In genomic region chr20:13262302-13262650, GRCh38 we compare ENCODE assay signal across 3 cellular contexts.
TF ChIP-seq lines count a peak whose summit lies in the region.

No MANE protein-coding gene starts in this region.

TF ChIP-seq in SK-N-SH, 30 proteins besides CTCF, POLR2A, EP300 and RAD21:
- TF ChIP-seq FOXJ3 (CRISPR knock-in tag; IDR thresholded peaks at IDR 0.05) (no peak), EZH2phosphoT487 (IDR thresholded peaks at IDR 0.05; ENCODE audit: borderline replicate concordance, low read depth) (no peak), MXI1 (IDR thresholded peaks at IDR 0.05; ENCODE audit: low read depth, low read length) (no peak), NFIC (IDR thresholded peaks at IDR 0.05; ENCODE audit: borderline replicate concordance) (no peak), TEAD4 (IDR thresholded peaks at IDR 0.05; ENCODE audit: borderline replicate concordance, insufficient read depth) (no peak), GABPA (IDR thresholded peaks at IDR 0.05; ENCODE audit: low read depth) (no peak), CHD2 (IDR thresholded peaks at IDR 0.05; ENCODE audit: low read length, partially characterized antibody) (no peak), TAF1 (IDR thresholded peaks at IDR 0.05; ENCODE audit: borderline replicate concordance, low read depth, low read length) (no peak), FOXM1 (IDR thresholded peaks at IDR 0.05; ENCODE audit: low read depth) (no peak), FOSL2 (IDR thresholded peaks at IDR 0.05; ENCODE audit: borderline replicate concordance, low read depth) (no peak), RCOR1 (IDR thresholded peaks at IDR 0.05; ENCODE audit: low read length) (no peak), SMC3 (IDR thresholded peaks at IDR 0.05; ENCODE audit: low read depth, low read length) (no peak), RXRA (IDR thresholded peaks at IDR 0.05; ENCODE audit: borderline replicate concordance, low read depth) (no peak), GATA2 (CRISPR knock-in tag; IDR thresholded peaks at IDR 0.05) (no peak), YY1 (IDR thresholded peaks at IDR 0.05; ENCODE audit: low read depth) (no peak)
- TF ChIP-seq, protein P1, sequence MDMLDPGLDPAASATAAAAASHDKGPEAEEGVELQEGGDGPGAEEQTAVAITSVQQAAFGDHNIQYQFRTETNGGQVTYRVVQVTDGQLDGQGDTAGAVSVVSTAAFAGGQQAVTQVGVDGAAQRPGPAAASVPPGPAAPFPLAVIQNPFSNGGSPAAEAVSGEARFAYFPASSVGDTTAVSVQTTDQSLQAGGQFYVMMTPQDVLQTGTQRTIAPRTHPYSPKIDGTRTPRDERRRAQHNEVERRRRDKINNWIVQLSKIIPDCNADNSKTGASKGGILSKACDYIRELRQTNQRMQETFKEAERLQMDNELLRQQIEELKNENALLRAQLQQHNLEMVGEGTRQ (IDR thresholded peaks at IDR 0.05; ENCODE audit: borderline replicate concordance, low read depth, low read length) = no peak
- TF ChIP-seq, protein P2, sequence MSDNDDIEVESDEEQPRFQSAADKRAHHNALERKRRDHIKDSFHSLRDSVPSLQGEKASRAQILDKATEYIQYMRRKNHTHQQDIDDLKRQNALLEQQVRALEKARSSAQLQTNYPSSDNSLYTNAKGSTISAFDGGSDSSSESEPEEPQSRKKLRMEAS (IDR thresholded peaks at IDR 0.05; ENCODE audit: low read depth) = no peak
- TF ChIP-seq, protein P3, sequence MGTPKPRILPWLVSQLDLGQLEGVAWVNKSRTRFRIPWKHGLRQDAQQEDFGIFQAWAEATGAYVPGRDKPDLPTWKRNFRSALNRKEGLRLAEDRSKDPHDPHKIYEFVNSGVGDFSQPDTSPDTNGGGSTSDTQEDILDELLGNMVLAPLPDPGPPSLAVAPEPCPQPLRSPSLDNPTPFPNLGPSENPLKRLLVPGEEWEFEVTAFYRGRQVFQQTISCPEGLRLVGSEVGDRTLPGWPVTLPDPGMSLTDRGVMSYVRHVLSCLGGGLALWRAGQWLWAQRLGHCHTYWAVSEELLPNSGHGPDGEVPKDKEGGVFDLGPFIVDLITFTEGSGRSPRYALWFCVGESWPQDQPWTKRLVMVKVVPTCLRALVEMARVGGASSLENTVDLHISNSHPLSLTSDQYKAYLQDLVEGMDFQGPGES (IDR thresholded peaks at IDR 0.05; ENCODE audit: low read depth, low read length) = no peak

TF ChIP-seq in SK-N-SH treated with all-trans-retinoic acid at 6 μM for 48 hours, 23 proteins besides CTCF, POLR2A, EP300 and RAD21:
- TF ChIP-seq BACH2 (CRISPR knock-in tag; IDR thresholded peaks at IDR 0.05; ENCODE audit: borderline replicate concordance) = no peak
- TF ChIP-seq ZNF565 (CRISPR knock-in tag; conservative IDR thresholded peaks at IDR 0.05; ENCODE audit: low read depth) = no peak
- TF ChIP-seq ZNF70 (CRISPR knock-in tag; IDR thresholded peaks at IDR 0.05) = no peak
- no peak for TF ChIP-seq OSR1 (CRISPR knock-in tag; IDR thresholded peaks at IDR 0.05)

TF ChIP-seq in endothelial cell of umbilical vein, 7 proteins besides CTCF, POLR2A, EP300 and RAD21:
- TF ChIP-seq GATA2 (IDR thresholded peaks at IDR 0.05; ENCODE audit: insufficient read depth, insufficient read length, low read depth, low read length) (no peak), MYC (IDR thresholded peaks at IDR 0.05; ENCODE audit: low read depth, low read length) (no peak), JUN (IDR thresholded peaks at IDR 0.05; ENCODE audit: borderline replicate concordance, insufficient read depth, insufficient read length, low read depth) (no peak), EZH2 (IDR thresholded peaks at IDR 0.05; ENCODE audit: borderline replicate concordance, low read depth, low read length, severe bottlenecking) (no peak), FOS (IDR thresholded peaks at IDR 0.05; ENCODE audit: borderline replicate concordance, insufficient read depth, low read length) (no peak), POLR2AphosphoS5 (IDR thresholded peaks at IDR 0.05; ENCODE audit: insufficient read depth, low read depth, low read length) (no peak)
- TF ChIP-seq, protein P2 (IDR thresholded peaks at IDR 0.05; ENCODE audit: insufficient read depth, insufficient read length) = no peak
TF ChIP-seq in endothelial cell of umbilical vein: peak in this region for 0.
